Comparison of ENCODE assay signal across 37 cellular contexts in genomic region chr13:41511827-41512226, GRCh38.
"Had no signal": no experiment of that assay in that cellular context is flagged by ENCODE, and none has a peak within 500 bp of the region (broad histone marks: within the 10 kb centered on the region; RNA-seq: fewer than 3 reads in every experiment).

No MANE protein-coding gene starts in this region.

- DNase-seq: activated CD4-positive, alpha-beta memory T cell treated with anti-CD3 and anti-CD28 coated beads for 36 hours; activated CD4-positive, alpha-beta T cell treated with anti-CD3 and anti-CD28 coated beads for 36 hours; activated CD4-positive, alpha-beta T cell treated with anti-CD3 and anti-CD28 coated beads, Interleukin-2, amount 50 U/mL, for 1 hour; activated CD8-positive, alpha-beta memory T cell treated with anti-CD3 and anti-CD28 coated beads for 24 hours; activated CD8-positive, alpha-beta memory T cell treated with anti-CD3 and anti-CD28 coated beads, Interleukin-2, amount 10 ng/mL, durations not matched to agents 7 days and 5 days; activated CD8-positive, alpha-beta memory T cell treated with anti-CD3 and anti-CD28 coated beads, Interleukin-2, amount 50 U/mL, for 48 hours; activated effector memory CD4-positive, alpha-beta T cell treated with anti-CD3 and anti-CD28 coated beads, Interleukin-2, amount 50 U/mL, for 16 hours; activated naive CD4-positive, alpha-beta T cell; activated naive CD4-positive, alpha-beta T cell treated with anti-CD3 and anti-CD28 coated beads, Interleukin-2, amount 50 U/mL, for 16 hours; activated naive CD8-positive, alpha-beta T cell treated with anti-CD3 and anti-CD28 coated beads for 36 hours; activated T-cell treated with anti-CD3 and anti-CD28 coated beads, Interleukin-2, amount 50 U/mL, for 48 hours; amniotic stem cell; aorta; brain microvascular endothelial cell; central memory CD4-positive, alpha-beta T cell; MM.1S; MV-4-11; NCI-H1092; NCI-H146; NCI-H187; NCI-H2029 treated with DMSO at 0.1 percent for 48 hours; NCI-H2107; NCI-H2171; NCI-H510A; NCI-H526; NCI-H748 treated with DMSO at 0.1 percent for 48 hours; PC-9; SIG-M5; T-helper 1 cell; T-helper 2 cell; T-helper 9 cell had no signal

- H2AFZ ChIP-seq: PC-9 had no signal

- H3K4me2 ChIP-seq: KMS-11, PC-9 had no signal

- H3K36me3 ChIP-seq: brain microvascular endothelial cell had no signal

- H3K4me3 Mint-ChIP-seq: activated CD4-positive, alpha-beta memory T cell treated with anti-CD3 and anti-CD28 coated beads for 36 hours; activated CD4-positive, alpha-beta T cell treated with anti-CD3 and anti-CD28 coated beads for 36 hours; activated CD8-positive, alpha-beta memory T cell treated with anti-CD3 and anti-CD28 coated beads, Interleukin-2, amount 10 ng/mL, durations not matched to agents 7 days and 5 days; activated naive CD8-positive, alpha-beta T cell treated with anti-CD3 and anti-CD28 coated beads for 36 hours had no signal

- H3K9me3 Mint-ChIP-seq: activated CD4-positive, alpha-beta memory T cell treated with anti-CD3 and anti-CD28 coated beads for 36 hours had no signal

- H3K27me3 Mint-ChIP-seq: activated CD4-positive, alpha-beta memory T cell treated with anti-CD3 and anti-CD28 coated beads for 36 hours; activated CD4-positive, alpha-beta T cell treated with anti-CD3 and anti-CD28 coated beads for 36 hours; activated CD8-positive, alpha-beta memory T cell treated with anti-CD3 and anti-CD28 coated beads, Interleukin-2, amount 10 ng/mL, durations not matched to agents 7 days and 5 days; activated naive CD8-positive, alpha-beta T cell treated with anti-CD3 and anti-CD28 coated beads for 36 hours had no signal

- H3K36me3 Mint-ChIP-seq: activated CD4-positive, alpha-beta memory T cell treated with anti-CD3 and anti-CD28 coated beads for 36 hours; activated CD8-positive, alpha-beta memory T cell treated with anti-CD3 and anti-CD28 coated beads, Interleukin-2, amount 10 ng/mL, durations not matched to agents 7 days and 5 days; activated naive CD8-positive, alpha-beta T cell treated with anti-CD3 and anti-CD28 coated beads for 36 hours had no signal

- H3K27ac ChIP-seq: brain microvascular endothelial cell, KMS-11, PC-9, RWPE1 had no signal

- H3K4me3 ChIP-seq: PC-9 had no signal

- H3K27ac Mint-ChIP-seq: activated CD4-positive, alpha-beta memory T cell treated with anti-CD3 and anti-CD28 coated beads for 36 hours; activated CD4-positive, alpha-beta T cell treated with anti-CD3 and anti-CD28 coated beads for 36 hours; activated CD8-positive, alpha-beta memory T cell treated with anti-CD3 and anti-CD28 coated beads, Interleukin-2, amount 10 ng/mL, durations not matched to agents 7 days and 5 days; activated naive CD8-positive, alpha-beta T cell treated with anti-CD3 and anti-CD28 coated beads for 36 hours had no signal

- H3K4me1 Mint-ChIP-seq: activated CD4-positive, alpha-beta T cell treated with anti-CD3 and anti-CD28 coated beads for 36 hours; activated CD8-positive, alpha-beta memory T cell treated with anti-CD3 and anti-CD28 coated beads, Interleukin-2, amount 10 ng/mL, durations not matched to agents 7 days and 5 days; activated naive CD8-positive, alpha-beta T cell treated with anti-CD3 and anti-CD28 coated beads for 36 hours had no signal

- H3K27me3 ChIP-seq: brain microvascular endothelial cell had no signal

- ATAC-seq: activated CD4-positive, alpha-beta T cell treated with anti-CD3 and anti-CD28 coated beads for 36 hours; activated CD4-positive, CD25-positive, alpha-beta regulatory T cell treated with anti-CD3 and anti-CD28 coated beads, Interleukin-2, amount 50 U/mL, for 24 hours; activated CD8-positive, alpha-beta memory T cell treated with anti-CD3 and anti-CD28 coated beads, Interleukin-2, amount 10 ng/mL, durations not matched to agents 7 days and 5 days; Right ventricle myocardium inferior; SK-N-SH treated with all-trans-retinoic acid at 6 μM for 48 hours had no signal

- FAIRE-seq: RCC 7860 had no signal
